ENCODE assay signal across 13 cellular contexts in genomic region chr5:57054135-57054534, GRCh38.
A peak's percentile ranks its signal among the peaks of the same experiment; 100 is the strongest.
DNase-seq lines count a peak whose midpoint lies in the region; ATAC-seq and TF ChIP-seq lines count a peak whose summit lies in the region.
"Had no signal": no experiment of that assay in that cellular context is flagged by ENCODE, and none has a peak within 500 bp of the region (broad histone marks: within the 10 kb centered on the region; RNA-seq: fewer than 3 reads in every experiment).

No MANE protein-coding gene starts in this region.

- no peak overlapping the region for H3K4me2 ChIP-seq in IMR-90 (ENCODE audit: low read depth, low read length)

- H4K8ac ChIP-seq in IMR-90 (ENCODE audit: low read depth in 2 of 2, low read length in 2 of 2): no peak overlapping the region

- no peak overlapping the region for H4K5ac ChIP-seq in IMR-90 (ENCODE audit: low read depth, low read length)

- H3K4me3 Mint-ChIP-seq in activated CD4-positive, alpha-beta T cell treated with anti-CD3 and anti-CD28 coated beads for 36 hours: no peak overlapping the region
- H3K4me3 Mint-ChIP-seq: CD4-positive, alpha-beta T cell had no signal

- TF ChIP-seq POLR2A in IMR-90 (IDR thresholded peaks at IDR 0.05; ENCODE audit: low read depth, low read length): no peak

- H3K14ac ChIP-seq in IMR-90 (replicated peaks; ENCODE audit: low read depth, low read length): no peak overlapping the region

- H3K23ac ChIP-seq in IMR-90 (ENCODE audit: low read depth, low read length): no peak overlapping the region

- TF ChIP-seq CTCF in IMR-90 (conservative IDR thresholded peaks at IDR 0.05; ENCODE audit: low read depth, low read length): no peak
- no peak for TF ChIP-seq CTCF in colonic mucosa (IDR thresholded peaks at IDR 0.05)

- CTCF ChIA-PET in IMR-90 (lab: Yijun Ruan, JAX): no interaction called here
- CTCF ChIA-PET in activated CD4-positive, alpha-beta T cell treated with anti-CD3 and anti-CD28 coated beads for 36 hours (lab: Charles Lee): no interaction called here

- no peaks in the 10 kb centered on the region for H3K9me1 ChIP-seq in IMR-90 (ENCODE audit: insufficient read depth, low read length)

- H3K18ac ChIP-seq in IMR-90 (ENCODE audit: low read depth, low read length): no peak overlapping the region

- no peaks in the 10 kb centered on the region for H3K79me1 ChIP-seq in IMR-90 (ENCODE audit: low read depth in 1 of 2, low read length in 2 of 2)

- H3K4me1 ChIP-seq in IMR-90 (ENCODE audit: control insufficient read depth, insufficient read depth, low read length) (no peaks in the 10 kb centered on the region), colonic mucosa (no peaks in the 10 kb centered on the region), mucosa of rectum (ENCODE audit: control insufficient read depth in 2 of 2, insufficient read depth in 2 of 2, low read length in 2 of 2) (peaks cover 10 to 23% of the 10 kb centered on the region in 2 donors)
- H3K4me1 ChIP-seq: HAP-1 had no signal

- H3K9me3 ChIP-seq in IMR-90 (ENCODE audit: control insufficient read depth, insufficient read depth, low read length) (no peaks in the 10 kb centered on the region), colonic mucosa (no peaks in the 10 kb centered on the region), mucosa of rectum (ENCODE audit: control insufficient read depth in 2 of 2, low read length in 2 of 2) (no peaks in the 10 kb centered on the region)
- H3K9me3 ChIP-seq: Caco-2, HAP-1 had no signal

- in situ Hi-C loops in IMR-90 (cut with MboI; ENCODE audit: low sequenced_read_pairs): no loop called here

- no peaks in the 10 kb centered on the region for H3K4me1 Mint-ChIP-seq in activated CD4-positive, alpha-beta T cell treated with anti-CD3 and anti-CD28 coated beads for 36 hours

- no peak overlapping the region for H3K9ac ChIP-seq in IMR-90 (ENCODE audit: low read depth, low read length)
- no peak overlapping the region for H3K9ac ChIP-seq in colonic mucosa (ENCODE audit: low read depth in 2 of 2, low read length in 2 of 2)
- no peak overlapping the region for H3K9ac ChIP-seq in mucosa of rectum (ENCODE audit: low read depth in 1 of 2, low read length in 2 of 2)
- H3K9ac ChIP-seq: GM23248 had no signal

- H3K27ac Mint-ChIP-seq in activated CD4-positive, alpha-beta T cell treated with anti-CD3 and anti-CD28 coated beads for 36 hours: no peak overlapping the region
- H3K27ac Mint-ChIP-seq: CD4-positive, alpha-beta T cell had no signal

- POLR2A ChIA-PET in IMR-90 (lab: Charles Lee; ENCODE audit: unreplicated experiment): no interaction called here
- POLR2A ChIA-PET in activated CD4-positive, alpha-beta T cell treated with anti-CD3 and anti-CD28 coated beads for 36 hours (lab: Charles Lee): no interaction called here

- no peaks in the 10 kb centered on the region for H3K36me3 ChIP-seq in IMR-90 (ENCODE audit: control insufficient read depth, insufficient read depth, low read length)
- H3K36me3 ChIP-seq in colonic mucosa: no peaks in the 10 kb centered on the region
- H3K36me3 ChIP-seq in mucosa of rectum (ENCODE audit: control insufficient read depth in 2 of 2, insufficient read depth in 2 of 2, low read length in 2 of 2): no peaks in the 10 kb centered on the region
- H3K36me3 ChIP-seq: HAP-1 had no signal

- H3K27ac ChIP-seq in IMR-90 (ENCODE audit: insufficient read depth, low read length) (no peak overlapping the region), colonic mucosa (peak overlapping the region; percentile 45), mucosa of rectum (ENCODE audit: low read depth in 2 of 2, low read length in 2 of 2) (peak overlapping the region; percentile 79 to 89)
- H3K27ac ChIP-seq: C4-2B, GM23248, HL-60 had no signal

- H4K20me1 ChIP-seq in IMR-90 (ENCODE audit: insufficient read depth, low read length): no peaks in the 10 kb centered on the region

- no peak overlapping the region for H4K91ac ChIP-seq in IMR-90 (ENCODE audit: insufficient read depth, low read depth, low read length)

- no peak for TF ChIP-seq RAD21 in IMR-90 (IDR thresholded peaks at IDR 0.05; ENCODE audit: low read length)

- H3K56ac ChIP-seq in IMR-90 (ENCODE audit: extremely low read depth, insufficient read depth, low read length): no peak overlapping the region

- dilution Hi-C loops in IMR-90 (cut with HindIII; ENCODE audit: low sequenced_read_pairs, unreplicated experiment): no loop called here

- H3K27me3 ChIP-seq in IMR-90 (ENCODE audit: control insufficient read depth, insufficient read depth, low read length): peaks cover 9% of the 10 kb centered on the region
- H3K27me3 ChIP-seq in colonic mucosa: no peaks in the 10 kb centered on the region
- no peaks in the 10 kb centered on the region for H3K27me3 ChIP-seq in mucosa of rectum (ENCODE audit: control insufficient read depth in 2 of 2, insufficient read depth in 2 of 2, low read length in 2 of 2)

- H3K4me3 ChIP-seq in IMR-90 (ENCODE audit: insufficient read depth, low read depth, low read length) (no peak overlapping the region), colonic mucosa (no peak overlapping the region), mucosa of rectum (ENCODE audit: low read length in 2 of 2) (no peak overlapping the region)
- H3K4me3 ChIP-seq: GM23248, HAP-1 had no signal

- no peak overlapping the region for H2BK5ac ChIP-seq in IMR-90 (ENCODE audit: low read depth, low read length, poor library complexity, severe bottlenecking)

- H2AFZ ChIP-seq in IMR-90 (replicated peaks; ENCODE audit: low read length, poor library complexity): no peak overlapping the region
- H2AFZ ChIP-seq: GM23248 had no signal

- no peak overlapping the region for H2AK5ac ChIP-seq in IMR-90 (ENCODE audit: low read depth, low read length)

- no peak for ATAC-seq in IMR-90 (ENCODE audit: low read depth)
- no peak for ATAC-seq in activated CD4-positive, alpha-beta T cell treated with anti-CD3 and anti-CD28 coated beads for 36 hours

- H2AK9ac ChIP-seq in IMR-90 (replicated peaks; ENCODE audit: low read depth, low read length, poor library complexity): no peak overlapping the region

- DNase-seq in IMR-90 (no peak), colonic mucosa (no peak), NCI-H2107 treated with DMSO at 0.1 percent for 48 hours (lab: John Stamatoyannopoulos, UW; ENCODE audit: unreplicated experiment) (no peak), amniotic stem cell (lab: John Stamatoyannopoulos, UW) (no peak)
- no peak for DNase-seq in activated CD4-positive, alpha-beta T cell treated with anti-CD3 and anti-CD28 coated beads for 36 hours
- DNase-seq: AML-193; Caco-2; CD4-positive, alpha-beta T cell; GM23248 had no signal

- H3K27me3 Mint-ChIP-seq in activated CD4-positive, alpha-beta T cell treated with anti-CD3 and anti-CD28 coated beads for 36 hours: peaks cover 2% of the 10 kb centered on the region
- H3K27me3 Mint-ChIP-seq: CD4-positive, alpha-beta T cell had no signal

- H2BK120ac ChIP-seq in IMR-90 (ENCODE audit: low read depth, low read length): no peak overlapping the region

- H2BK20ac ChIP-seq in IMR-90 (ENCODE audit: low read depth, low read length): no peak overlapping the region

- H3K9me3 Mint-ChIP-seq in activated CD4-positive, alpha-beta T cell treated with anti-CD3 and anti-CD28 coated beads for 36 hours (ENCODE audit: low read depth): no peaks in the 10 kb centered on the region
- H3K9me3 Mint-ChIP-seq: CD4-positive, alpha-beta T cell had no signal

- BruUV-seq in IMR-90 (replicated peaks; lab: Mats Ljungman, UMichigan): no TSS peak

- intact Hi-C loops in IMR-90 (cut with micrococcal nuclease): no loop called here
- intact Hi-C loops in colonic mucosa (cut with DNase I): loop anchor here (2.0 kb wide), 1 partner anchor 21 kb away; no protein-coding TSS in a partner anchor
- intact Hi-C loops in activated CD4-positive, alpha-beta T cell treated with anti-CD3 and anti-CD28 coated beads for 36 hours (cut with DNase I, micrococcal nuclease): no loop called here

- H3K36me3 Mint-ChIP-seq in activated CD4-positive, alpha-beta T cell treated with anti-CD3 and anti-CD28 coated beads for 36 hours (ENCODE audit: low read depth): no peaks in the 10 kb centered on the region

- no peak overlapping the region for H2BK15ac ChIP-seq in IMR-90 (ENCODE audit: low read depth, low read length)

- H3K4ac ChIP-seq in IMR-90 (ENCODE audit: low read depth, low read length): no peak overlapping the region

TF ChIP-seq in IMR-90, 13 proteins besides CTCF, POLR2A, EP300 and RAD21:
- peak; percentile 73 for TF ChIP-seq MAFK (IDR thresholded peaks at IDR 0.05; ENCODE audit: low read depth, low read length)
- TF ChIP-seq, protein P1, sequence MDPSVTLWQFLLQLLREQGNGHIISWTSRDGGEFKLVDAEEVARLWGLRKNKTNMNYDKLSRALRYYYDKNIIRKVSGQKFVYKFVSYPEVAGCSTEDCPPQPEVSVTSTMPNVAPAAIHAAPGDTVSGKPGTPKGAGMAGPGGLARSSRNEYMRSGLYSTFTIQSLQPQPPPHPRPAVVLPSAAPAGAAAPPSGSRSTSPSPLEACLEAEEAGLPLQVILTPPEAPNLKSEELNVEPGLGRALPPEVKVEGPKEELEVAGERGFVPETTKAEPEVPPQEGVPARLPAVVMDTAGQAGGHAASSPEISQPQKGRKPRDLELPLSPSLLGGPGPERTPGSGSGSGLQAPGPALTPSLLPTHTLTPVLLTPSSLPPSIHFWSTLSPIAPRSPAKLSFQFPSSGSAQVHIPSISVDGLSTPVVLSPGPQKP (IDR thresholded peaks at IDR 0.05; ENCODE audit: borderline replicate concordance, low read depth, low read length): no peak
TF ChIP-seq in IMR-90: peak in this region for 1.
